10 cellular contexts compared by ENCODE assay signal in the genomic region with DNA sequence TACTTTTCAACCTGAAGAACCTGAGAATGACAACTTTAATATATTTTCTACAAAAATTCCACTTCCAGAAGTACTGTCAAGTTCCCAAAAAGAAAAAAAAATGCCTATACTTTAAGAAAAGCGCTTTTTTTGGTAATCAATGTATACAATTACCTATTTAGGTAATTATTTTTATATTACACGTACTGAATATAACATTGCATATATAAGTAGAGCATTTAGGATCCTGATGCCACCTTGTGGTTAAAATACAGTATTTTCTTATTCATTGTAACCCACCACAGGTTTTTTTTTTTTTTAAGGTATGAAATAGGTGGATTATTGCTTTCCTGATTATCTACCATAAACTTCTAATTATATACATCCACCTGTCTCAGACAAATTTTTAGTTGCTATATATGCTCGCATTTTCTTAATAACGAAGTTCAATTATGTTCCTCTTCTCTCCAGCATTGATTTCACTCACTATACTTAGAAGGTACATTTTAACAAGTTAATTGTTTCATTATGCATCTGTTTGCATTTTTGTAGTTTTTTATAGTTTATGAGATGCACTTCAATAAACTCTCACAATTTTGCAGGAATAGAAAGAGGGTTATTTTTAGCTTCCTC. TPM values are rescaled to one million over a fixed set of nuclear protein-coding genes. Genes with fewer than 3 reads are reported as not detected.
DNase-seq lines count a peak whose midpoint lies in the region; ATAC-seq and TF ChIP-seq lines count a peak whose summit lies in the region.
"Had no signal": no experiment of that assay in that cellular context is flagged by ENCODE, and none has a peak within 500 bp of the region (broad histone marks: within the 10 kb centered on the region; RNA-seq: fewer than 3 reads in every experiment).

No MANE protein-coding gene starts in this region.

- no peaks in the 10 kb centered on the region for H3K36me3 ChIP-seq in psoas muscle (ENCODE audit: insufficient read depth in 1 of 2, low read depth in 1 of 2)
- H3K36me3 ChIP-seq: HAP-1 had no signal

- H3K4me3 Mint-ChIP-seq in chondrocyte (ENCODE audit: unreplicated experiment): no peak overlapping the region
- no peak overlapping the region for H3K4me3 Mint-ChIP-seq in activated T-helper 2 cell treated with anti-CD3 and anti-CD28 coated beads, Interferon-gamma antibody, Interleukin-2, Interleukin-4, amounts not matched to agents 10 μg/mL and 5 μg/mL and 100 μg/mL, durations not matched to agents 14 hours and 24 hours and 36 hours (ENCODE audit: low read depth)
- H3K4me3 Mint-ChIP-seq: central memory CD8-positive, alpha-beta T cell had no signal

- no peaks in the 10 kb centered on the region for H3K27me3 Mint-ChIP-seq in chondrocyte (ENCODE audit: low read depth)
- no peaks in the 10 kb centered on the region for H3K27me3 Mint-ChIP-seq in activated T-helper 2 cell treated with anti-CD3 and anti-CD28 coated beads, Interferon-gamma antibody, Interleukin-2, Interleukin-4, amounts not matched to agents 10 μg/mL and 5 μg/mL and 100 μg/mL, durations not matched to agents 14 hours and 24 hours and 36 hours (ENCODE audit: low read depth)
- H3K27me3 Mint-ChIP-seq: central memory CD8-positive, alpha-beta T cell had no signal

- no peaks in the 10 kb centered on the region for H3K9me3 Mint-ChIP-seq in chondrocyte (ENCODE audit: low read depth)
- H3K9me3 Mint-ChIP-seq in activated T-helper 2 cell treated with anti-CD3 and anti-CD28 coated beads, Interferon-gamma antibody, Interleukin-2, Interleukin-4, amounts not matched to agents 10 μg/mL and 5 μg/mL and 100 μg/mL, durations not matched to agents 14 hours and 24 hours and 36 hours: no peaks in the 10 kb centered on the region
- H3K9me3 Mint-ChIP-seq: central memory CD8-positive, alpha-beta T cell had no signal

- H3K36me3 Mint-ChIP-seq in chondrocyte (ENCODE audit: low read depth): peaks cover 8% of the 10 kb centered on the region
- no peaks in the 10 kb centered on the region for H3K36me3 Mint-ChIP-seq in activated T-helper 2 cell treated with anti-CD3 and anti-CD28 coated beads, Interferon-gamma antibody, Interleukin-2, Interleukin-4, amounts not matched to agents 10 μg/mL and 5 μg/mL and 100 μg/mL, durations not matched to agents 14 hours and 24 hours and 36 hours (ENCODE audit: low read depth)

- H3K27ac Mint-ChIP-seq in chondrocyte (ENCODE audit: unreplicated experiment): no peak overlapping the region
- no peak overlapping the region for H3K27ac Mint-ChIP-seq in activated T-helper 2 cell treated with anti-CD3 and anti-CD28 coated beads, Interferon-gamma antibody, Interleukin-2, Interleukin-4, amounts not matched to agents 10 μg/mL and 5 μg/mL and 100 μg/mL, durations not matched to agents 14 hours and 24 hours and 36 hours

- peaks cover 0 to 22% (median 1%) of the 10 kb centered on the region in 3 donors for H3K27me3 ChIP-seq in psoas muscle (ENCODE audit: insufficient read depth in 3 of 3, low read length in 2 of 3)

- H3K9me3 ChIP-seq in psoas muscle: no peaks in the 10 kb centered on the region
- H3K9me3 ChIP-seq: HAP-1 had no signal

- ATAC-seq in GM19467 (IDR thresholded peaks at IDR 0.05; ENCODE audit: unreplicated experiment) (peak; percentile 30), psoas muscle (no peak)

- TF ChIP-seq CTCF in AG09319 (IDR thresholded peaks at IDR 0.05; ENCODE audit: low read depth, low read length) (peak; percentile 51), chondrocyte (IDR thresholded peaks at IDR 0.05) (peak; percentile 92), psoas muscle (IDR thresholded peaks at IDR 0.05) (peak; percentile 36)

- intact Hi-C loops in psoas muscle (cut with DNase I): loop anchor here in 1 of 2 donors (2.0 kb wide), 1 partner anchor 819 kb away; no protein-coding TSS in a partner anchor
- intact Hi-C loops in activated T-helper 2 cell treated with anti-CD3 and anti-CD28 coated beads, Interferon-gamma antibody, Interleukin-2, Interleukin-4, amounts not matched to agents 10 μg/mL and 5 μg/mL and 100 μg/mL, durations not matched to agents 14 hours and 24 hours and 36 hours (cut with micrococcal nuclease): loop anchor here (1.0 to 10.0 kb wide), 4 partner anchors 293 to 1007 kb away; a partner anchor contains a TSS

- H3K4me1 Mint-ChIP-seq in chondrocyte (ENCODE audit: low read depth): peaks cover 12% of the 10 kb centered on the region
- H3K4me1 Mint-ChIP-seq in activated T-helper 2 cell treated with anti-CD3 and anti-CD28 coated beads, Interferon-gamma antibody, Interleukin-2, Interleukin-4, amounts not matched to agents 10 μg/mL and 5 μg/mL and 100 μg/mL, durations not matched to agents 14 hours and 24 hours and 36 hours (ENCODE audit: low read depth): peaks cover 13% of the 10 kb centered on the region

- H3K4me1 ChIP-seq in psoas muscle: no peaks in the 10 kb centered on the region

- H3K4me3 ChIP-seq in psoas muscle: no peak overlapping the region
- H3K4me3 ChIP-seq: HAP-1 had no signal

- DNase-seq in AG09319 (ENCODE audit: extremely low read depth, low read depth) (no peak), NCI-H146 (lab: John Stamatoyannopoulos, UW) (peak; percentile 11), chondrocyte (ENCODE audit: low spot score) (no peak), psoas muscle (no peak), AG08395 (ENCODE audit: low spot score) (no peak), GF-D8 (lab: John Stamatoyannopoulos, UW) (no peak)
- no peak for DNase-seq in activated T-helper 2 cell treated with anti-CD3 and anti-CD28 coated beads, Interferon-gamma antibody, Interleukin-2, Interleukin-4, amounts not matched to agents 10 μg/mL and 5 μg/mL and 100 μg/mL, durations not matched to agents 14 hours and 24 hours and 36 hours (ENCODE audit: low spot score)

- WGBS in psoas muscle, 3 donors: 49 to 51% (median 50%) methylated on average over 4 of the region's 4 CpGs

- no peak overlapping the region for H3K27ac ChIP-seq in psoas muscle

RNA-seq across cellular contexts. Expression of a gene that starts 5.2 kb away (rescaled TPM):
- total RNA-seq in chondrocyte (13.6 to 24.5 TPM (median 14.0 TPM) in 3 replicates), psoas muscle (under 1 TPM; 0.13 to 0.90 (median 0.69) TPM)
- under 1 TPM; 0.08 to 0.39 (median 0.25) TPM for polyA plus RNA-seq in psoas muscle
- 5.8 TPM in 2 replicates for total RNA-seq in activated T-helper 2 cell treated with anti-CD3 and anti-CD28 coated beads, Interferon-gamma antibody, Interleukin-2, Interleukin-4, amounts not matched to agents 10 μg/mL and 5 μg/mL and 100 μg/mL, durations not matched to agents 14 hours and 24 hours and 36 hours

Comparison
In these comparisons a context has a peak if more than half of its experiments do, and no peak if none do; other contexts are left out.
1. CTCF ChIP-seq: peak in every context shown above with its lines; median percentile 92 in chondrocyte; 51 in AG09319; 36 in psoas muscle.